17 cellular contexts compared by ENCODE assay signal in genomic region chr16:79229371-79229770, GRCh38.
DNase-seq lines count a peak whose midpoint lies in the region; ATAC-seq, FAIRE-seq and TF ChIP-seq lines count a peak whose summit lies in the region.
"Had no signal": no experiment of that assay in that cellular context is flagged by ENCODE, and none has a peak within 500 bp of the region (broad histone marks: within the 10 kb centered on the region; RNA-seq: fewer than 3 reads in every experiment).

No MANE protein-coding gene starts in this region.

- H2AK5ac ChIP-seq in H1 (ENCODE audit: low read depth, low read length), result no peak overlapping the region

- no peak for TF ChIP-seq RAD21 in H1 (IDR thresholded peaks at IDR 0.05 in 1 of 2, conservative IDR thresholded peaks at IDR 0.05 in 1 of 2; ENCODE audit: low read depth in 2 of 2, low read length in 2 of 2)

- H3K27me3 ChIP-seq in H1 (replicated peaks in 1 of 4; ENCODE audit: control insufficient read depth in 3 of 4, extremely low read depth in 1 of 4, insufficient read depth in 3 of 4, low read length in 3 of 4) (no peaks in the 10 kb centered on the region), osteoblast (ENCODE audit: insufficient read depth, low read length) (no peaks in the 10 kb centered on the region), sigmoid colon (no peaks in the 10 kb centered on the region)
- H3K27me3 ChIP-seq: BE2C had no signal

- H2BK20ac ChIP-seq in H1 (ENCODE audit: low read length), result no peak overlapping the region

- H4K8ac ChIP-seq in H1 (ENCODE audit: extremely low read depth, insufficient read depth, low read length), result 0 out of 2 replicates have a peak overlapping the region, but pooled peaks have one; percentile 48

- H4K5ac ChIP-seq in H1 (ENCODE audit: insufficient read length, low read depth, low read length), result no peak overlapping the region

- H3K36me3 ChIP-seq in H1 (ENCODE audit: control insufficient read depth in 2 of 4, insufficient read depth in 4 of 4, low read length in 3 of 4) (no peaks in the 10 kb centered on the region), osteoblast (ENCODE audit: insufficient read depth, low read length) (no peaks in the 10 kb centered on the region), sigmoid colon (no peaks in the 10 kb centered on the region)
- H3K36me3 ChIP-seq: BE2C had no signal

- H4K20me1 ChIP-seq in H1 (replicated peaks in 1 of 2; ENCODE audit: control insufficient read depth in 1 of 2, insufficient read depth in 2 of 2, low read length in 2 of 2) (no peaks in the 10 kb centered on the region), osteoblast (ENCODE audit: insufficient read depth, low read length) (no peaks in the 10 kb centered on the region)

- TF ChIP-seq POLR2A in H1 (IDR thresholded peaks at IDR 0.05; ENCODE audit: control extremely low read depth in 1 of 2, low read depth in 2 of 2, low read length in 2 of 2), result no peak
- no peak for TF ChIP-seq POLR2A in sigmoid colon (IDR thresholded peaks at IDR 0.05)

- H3K9me3 ChIP-seq in H1 (ENCODE audit: insufficient read depth in 2 of 2, low read depth in 1 of 2, low read length in 1 of 2) (no peaks in the 10 kb centered on the region), osteoblast (ENCODE audit: low read depth, low read length) (no peaks in the 10 kb centered on the region), sigmoid colon (no peaks in the 10 kb centered on the region)
- H3K9me3 ChIP-seq: A549, BE2C had no signal

- H2BK15ac ChIP-seq in H1 (ENCODE audit: low read length), result no peak overlapping the region

- H2BK120ac ChIP-seq in H1 (replicated peaks; ENCODE audit: low read depth, low read length), result no peak overlapping the region

- no peak overlapping the region for H3K56ac ChIP-seq in H1 (replicated peaks; ENCODE audit: insufficient read length, low read depth, low read length)

- H3K79me2 ChIP-seq in H1 (ENCODE audit: control insufficient read depth in 1 of 2, insufficient read depth in 2 of 2, low read length in 2 of 2) (no peaks in the 10 kb centered on the region), osteoblast (ENCODE audit: insufficient read depth, low read length) (no peaks in the 10 kb centered on the region)

- no peak overlapping the region for H3K4me3 ChIP-seq in H1 (ENCODE audit: extremely low read depth in 1 of 4, insufficient read depth in 2 of 4, low read depth in 3 of 4, low read length in 4 of 4)
- H3K4me3 ChIP-seq in osteoblast (ENCODE audit: insufficient read depth, low read length), result no peak overlapping the region
- peak overlapping the region in 3 of 4 donors; percentile 12 to 36 (median 20) for H3K4me3 ChIP-seq in sigmoid colon
- H3K4me3 ChIP-seq: A549, K562 had no signal

- CTCF ChIA-PET in H1 (lab: Charles Lee; ENCODE audit: partially characterized antibody), result interaction anchor here (1.2 kb wide), 1 partner anchor 32 kb away, joined by 4 read pairs; no protein-coding TSS in a partner anchor

- H3K9ac ChIP-seq in H1 (replicated peaks in 1 of 4; ENCODE audit: extremely low read depth in 1 of 4, low read depth in 3 of 4, low read length in 3 of 4), result no peak overlapping the region

- no peak for ATAC-seq in GM21619 (IDR thresholded peaks at IDR 0.05; ENCODE audit: unreplicated experiment)
- ATAC-seq: A549, K562 had no signal

- no peak overlapping the region for H3K14ac ChIP-seq in H1 (ENCODE audit: insufficient read length)

- whole genome bisulfite sequencing in H1 (ENCODE audit: extremely low coverage in 1 of 2, insufficient coverage in 1 of 2, insufficient read length in 1 of 2, insufficient replicate concordance in 2 of 2, low coverage in 1 of 2, low lambda C conversion rate in 2 of 2, missing lambda C conversion rate in 1 of 2), 2 experiments, result 91% methylated on average over 20 of the region's 20 CpGs; no CpG with 5 or more reads in 1 of the 2 experiments
- WGBS in sigmoid colon, 2 donors, result 76 to 83% methylated on average over 20 of the region's 20 CpGs

- H2AFZ ChIP-seq in H1 (ENCODE audit: low read length), result no peak overlapping the region
- H2AFZ ChIP-seq in osteoblast (ENCODE audit: low read length), result no peak overlapping the region

- H3K27ac ChIP-seq in H1 (ENCODE audit: low read depth, low read length), result no peak overlapping the region
- H3K27ac ChIP-seq in osteoblast (ENCODE audit: low read depth, low read length), result no peak overlapping the region
- peak overlapping the region in 2 of 4 donors; percentile 13 to 49 for H3K27ac ChIP-seq in sigmoid colon
- H3K27ac ChIP-seq: A549, C4-2B, HL-60 had no signal

- H4K91ac ChIP-seq in H1 (replicated peaks; ENCODE audit: insufficient read length, low read length), result no peak overlapping the region

- TF ChIP-seq CTCF in H1 (IDR thresholded peaks at IDR 0.05; ENCODE audit: control extremely low read depth in 1 of 3, insufficient read depth in 1 of 3, low read depth in 1 of 3, low read length in 3 of 3), result no peak
- no peak for TF ChIP-seq CTCF in osteoblast (IDR thresholded peaks at IDR 0.05; ENCODE audit: extremely low read depth, low read depth, low read length)
- no peak for TF ChIP-seq CTCF in sigmoid colon (IDR thresholded peaks at IDR 0.05)

- H2BK5ac ChIP-seq in H1 (ENCODE audit: low read depth, low read length), result no peak overlapping the region

- H3K79me1 ChIP-seq in H1 (ENCODE audit: low read depth, low read length), result no peaks in the 10 kb centered on the region

- H3K4me2 ChIP-seq in H1 (ENCODE audit: insufficient read depth in 1 of 2, low read depth in 2 of 2, low read length in 2 of 2), result no peak overlapping the region
- H3K4me2 ChIP-seq in osteoblast (ENCODE audit: insufficient read depth, low read length), result no peak overlapping the region
- H3K4me2 ChIP-seq: A549 had no signal

- H2BK12ac ChIP-seq in H1 (ENCODE audit: low read depth, low read length), result no peak overlapping the region

- intact Hi-C loops in sigmoid colon (cut with DNase I), result no loop called here
- intact Hi-C loops in head of caudate nucleus (cut with DNase I), result no loop called here

- no peak overlapping the region for H3K18ac ChIP-seq in H1 (ENCODE audit: extremely low read depth, low read length)

- H3K4me1 ChIP-seq in H1 (replicated peaks in 1 of 4; ENCODE audit: control insufficient read depth in 3 of 4, insufficient read depth in 4 of 4, low read length in 3 of 4) (no peaks in the 10 kb centered on the region), osteoblast (ENCODE audit: insufficient read depth, low read length) (no peaks in the 10 kb centered on the region), sigmoid colon (peaks cover 0 to 20% (median 10%) of the 10 kb centered on the region in 4 donors)
- H3K4me1 ChIP-seq: A549, BE2C had no signal

- DNase-seq in H1 (ENCODE audit: low read depth in 1 of 2, low spot score in 2 of 2) (no peak), osteoblast (ENCODE audit: insufficient read length, low spot score, missing footprints) (peak; percentile 29), sigmoid colon (peak; percentile 67), UCSD-AML1 (lab: John Stamatoyannopoulos, UW; ENCODE audit: unreplicated experiment) (no peak), GOT3 (lab: John Stamatoyannopoulos, UW) (no peak), head of caudate nucleus (no peak)
- DNase-seq: BE2C; CD4-positive, alpha-beta memory T cell; GF-D8; HCEC 1CT; HFFc6 had no signal

- FAIRE-seq in H1 (lab: Jason Lieb, UNC), result no peak
- FAIRE-seq: A549, GM19239, K562 had no signal

- no peak overlapping the region for H3K23ac ChIP-seq in H1 (ENCODE audit: insufficient read length)

- H3K23me2 ChIP-seq in H1 (ENCODE audit: low read depth, low read length), result no peaks in the 10 kb centered on the region

- POLR2A ChIA-PET in H1 (lab: Charles Lee; ENCODE audit: partially characterized antibody), result no interaction called here

- TF ChIP-seq EP300 in H1 (IDR thresholded peaks at IDR 0.05; ENCODE audit: borderline replicate concordance in 1 of 2, low read depth in 2 of 2, low read length in 2 of 2) (no peak), sigmoid colon (IDR thresholded peaks at IDR 0.05) (no peak)

- H3K4ac ChIP-seq in H1 (replicated peaks; ENCODE audit: insufficient read length, low read depth, low read length), result no peak overlapping the region

TF ChIP-seq in H1, 55 proteins besides CTCF, POLR2A, EP300 and RAD21:
- TF ChIP-seq JUN (IDR thresholded peaks at IDR 0.05; ENCODE audit: low read depth, low read length) (no peak), TEAD4 (IDR thresholded peaks at IDR 0.05; ENCODE audit: low read depth, low read length) (no peak), SP4 (IDR thresholded peaks at IDR 0.05; ENCODE audit: low read length) (no peak), RBBP5 (IDR thresholded peaks at IDR 0.05; ENCODE audit: borderline replicate concordance, low read depth, low read length) (no peak), TCF12 (IDR thresholded peaks at IDR 0.05; ENCODE audit: low read depth, low read length) (no peak), TBP (IDR thresholded peaks at IDR 0.05; ENCODE audit: low read depth, low read length) (no peak), SUZ12 (IDR thresholded peaks at IDR 0.05; ENCODE audit: low read length) (no peak), JUND (IDR thresholded peaks at IDR 0.05; ENCODE audit: low read length) (no peak), NANOG (IDR thresholded peaks at IDR 0.05; ENCODE audit: insufficient read depth, low read depth, low read length, poor library complexity, severe bottlenecking) (no peak), CREB1 (IDR thresholded peaks at IDR 0.05) (no peak), GTF2F1 (IDR thresholded peaks at IDR 0.05; ENCODE audit: borderline replicate concordance, low read depth, low read length) (no peak)

Comparison
In these comparisons a context has a peak if more than half of its experiments do, and no peak if none do; other contexts are left out.
1. DNase-seq: peak in osteoblast (single experiment) and sigmoid colon (single experiment); none in H1 (0 of 2), UCSD-AML1 (single experiment), GOT3 (single experiment) and head of caudate nucleus (0 of 42).
2. H3K4me3 ChIP-seq: peak in sigmoid colon (3 of 4); none in H1 (0 of 4) and osteoblast (single experiment).